Comparison of ENCODE assay signal across 1 cellular context in the genomic region with DNA sequence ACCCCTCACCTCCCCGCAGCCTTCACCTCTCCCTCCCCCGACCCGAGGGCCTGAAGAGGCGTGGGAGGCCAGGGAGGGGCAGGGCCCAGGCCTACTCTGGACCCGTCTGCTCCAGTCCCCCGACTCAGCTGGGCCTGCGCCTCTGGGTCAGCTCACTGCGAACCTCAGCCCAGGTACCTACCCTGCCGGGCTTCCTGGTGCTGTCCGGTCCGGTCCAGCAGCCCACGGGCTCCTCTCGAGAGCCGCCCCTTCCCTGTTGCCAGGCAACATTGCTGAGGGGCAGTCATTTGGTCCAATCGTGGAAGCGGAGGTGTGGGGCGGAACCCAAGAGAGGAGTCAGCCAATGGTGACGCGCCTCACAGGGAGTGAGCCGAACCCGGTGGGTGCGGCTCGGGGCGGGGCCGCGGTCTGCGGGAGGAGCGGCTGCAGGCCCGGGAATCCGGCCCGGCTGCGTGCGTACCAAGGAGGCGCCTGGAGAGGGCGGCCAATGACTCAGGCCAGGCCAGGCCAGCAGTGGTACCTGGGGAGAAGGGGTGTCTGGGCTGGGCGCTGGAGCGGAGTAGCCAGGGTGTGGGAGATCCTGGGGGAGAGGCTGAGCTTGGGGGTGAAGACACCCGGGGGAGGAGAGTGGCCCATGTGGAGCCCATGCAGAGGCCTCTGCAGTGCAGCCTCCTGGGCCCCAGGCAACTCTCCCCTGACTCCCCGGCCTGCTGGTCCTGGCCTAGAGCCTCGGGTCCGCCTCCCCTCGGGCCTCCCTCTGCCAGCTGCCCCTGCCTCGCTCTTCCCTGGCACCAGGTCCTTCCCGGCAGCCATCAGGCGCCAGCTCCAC.
A peak's percentile ranks its signal among the peaks of the same experiment; 100 is the strongest.
TF ChIP-seq lines count a peak whose summit lies in the region.

A gene with protein sequence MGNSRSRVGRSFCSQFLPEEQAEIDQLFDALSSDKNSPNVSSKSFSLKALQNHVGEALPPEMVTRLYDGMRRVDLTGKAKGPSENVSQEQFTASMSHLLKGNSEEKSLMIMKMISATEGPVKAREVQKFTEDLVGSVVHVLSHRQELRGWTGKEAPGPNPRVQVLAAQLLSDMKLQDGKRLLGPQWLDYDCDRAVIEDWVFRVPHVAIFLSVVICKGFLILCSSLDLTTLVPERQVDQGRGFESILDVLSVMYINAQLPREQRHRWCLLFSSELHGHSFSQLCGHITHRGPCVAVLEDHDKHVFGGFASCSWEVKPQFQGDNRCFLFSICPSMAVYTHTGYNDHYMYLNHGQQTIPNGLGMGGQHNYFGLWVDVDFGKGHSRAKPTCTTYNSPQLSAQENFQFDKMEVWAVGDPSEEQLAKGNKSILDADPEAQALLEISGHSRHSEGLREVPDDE (minus strand): TSS at position 240 of the 829 bp plus-strand sequence. CDS start 6,573 bp downstream, outside the sequence.

TF ChIP-seq in HepG2, 621 proteins besides CTCF, POLR2A, EP300 and RAD21 (continued from another document and continues in another):
- TF ChIP-seq, protein P1, sequence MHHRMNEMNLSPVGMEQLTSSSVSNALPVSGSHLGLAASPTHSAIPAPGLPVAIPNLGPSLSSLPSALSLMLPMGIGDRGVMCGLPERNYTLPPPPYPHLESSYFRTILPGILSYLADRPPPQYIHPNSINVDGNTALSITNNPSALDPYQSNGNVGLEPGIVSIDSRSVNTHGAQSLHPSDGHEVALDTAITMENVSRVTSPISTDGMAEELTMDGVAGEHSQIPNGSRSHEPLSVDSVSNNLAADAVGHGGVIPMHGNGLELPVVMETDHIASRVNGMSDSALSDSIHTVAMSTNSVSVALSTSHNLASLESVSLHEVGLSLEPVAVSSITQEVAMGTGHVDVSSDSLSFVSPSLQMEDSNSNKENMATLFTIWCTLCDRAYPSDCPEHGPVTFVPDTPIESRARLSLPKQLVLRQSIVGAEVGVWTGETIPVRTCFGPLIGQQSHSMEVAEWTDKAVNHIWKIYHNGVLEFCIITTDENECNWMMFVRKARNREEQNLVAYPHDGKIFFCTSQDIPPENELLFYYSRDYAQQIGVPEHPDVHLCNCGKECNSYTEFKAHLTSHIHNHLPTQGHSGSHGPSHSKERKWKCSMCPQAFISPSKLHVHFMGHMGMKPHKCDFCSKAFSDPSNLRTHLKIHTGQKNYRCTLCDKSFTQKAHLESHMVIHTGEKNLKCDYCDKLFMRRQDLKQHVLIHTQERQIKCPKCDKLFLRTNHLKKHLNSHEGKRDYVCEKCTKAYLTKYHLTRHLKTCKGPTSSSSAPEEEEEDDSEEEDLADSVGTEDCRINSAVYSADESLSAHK (CRISPR knock-in tag; IDR thresholded peaks at IDR 0.05; ENCODE audit: borderline replicate concordance): no peak
- TF ChIP-seq ZNF207 (IDR thresholded peaks at IDR 0.05; ENCODE audit: borderline replicate concordance) (no peak), MLLT10 (CRISPR knock-in tag; IDR thresholded peaks at IDR 0.05) (no peak), ZNF451 (CRISPR knock-in tag; IDR thresholded peaks at IDR 0.05) (peak; percentile 49; the same call in 1 of the 2 replicates), CREB1 (IDR thresholded peaks at IDR 0.05) (peak; percentile 85), CREB1 (CRISPR knock-in tag; IDR thresholded peaks at IDR 0.05) (no peak), EHMT2 (IDR thresholded peaks at IDR 0.05; ENCODE audit: borderline replicate concordance, low read depth, low read length) (no peak), HOXA3 (CRISPR knock-in tag; IDR thresholded peaks at IDR 0.05) (peak; percentile 40; the same call in 1 of the 2 replicates), ZNF605 (CRISPR knock-in tag; IDR thresholded peaks at IDR 0.05) (peak; percentile 86), HNRNPK (IDR thresholded peaks at IDR 0.05; ENCODE audit: low read depth, low read length, poor library complexity, severe bottlenecking) (peak; percentile 50), ZNF383 (CRISPR knock-in tag; IDR thresholded peaks at IDR 0.05; ENCODE audit: borderline replicate concordance) (no peak), ZNF12 (CRISPR knock-in tag; IDR thresholded peaks at IDR 0.05) (no peak), STAT5B (CRISPR knock-in tag; IDR thresholded peaks at IDR 0.05) (no peak), SKI (IDR thresholded peaks at IDR 0.05; ENCODE audit: partially characterized antibody) (peak; percentile 8), CC2D1A (CRISPR knock-in tag; IDR thresholded peaks at IDR 0.05) (no peak), CBX1 (IDR thresholded peaks at IDR 0.05; ENCODE audit: low read depth) (peak; percentile 25), ZNF761 (CRISPR knock-in tag; conservative IDR thresholded peaks at IDR 0.05) (no peak), ZNF589 (CRISPR knock-in tag; conservative IDR thresholded peaks at IDR 0.05) (no peak), TCF12 (IDR thresholded peaks at IDR 0.05) (no peak), TCF12 (CRISPR knock-in tag; IDR thresholded peaks at IDR 0.05) (peak; percentile 90; the same call in 1 of the 2 replicates), ZFP36 (IDR thresholded peaks at IDR 0.05; ENCODE audit: borderline replicate concordance, low read depth, low read length, partially characterized antibody) (no peak)
- TF ChIP-seq, protein P2, sequence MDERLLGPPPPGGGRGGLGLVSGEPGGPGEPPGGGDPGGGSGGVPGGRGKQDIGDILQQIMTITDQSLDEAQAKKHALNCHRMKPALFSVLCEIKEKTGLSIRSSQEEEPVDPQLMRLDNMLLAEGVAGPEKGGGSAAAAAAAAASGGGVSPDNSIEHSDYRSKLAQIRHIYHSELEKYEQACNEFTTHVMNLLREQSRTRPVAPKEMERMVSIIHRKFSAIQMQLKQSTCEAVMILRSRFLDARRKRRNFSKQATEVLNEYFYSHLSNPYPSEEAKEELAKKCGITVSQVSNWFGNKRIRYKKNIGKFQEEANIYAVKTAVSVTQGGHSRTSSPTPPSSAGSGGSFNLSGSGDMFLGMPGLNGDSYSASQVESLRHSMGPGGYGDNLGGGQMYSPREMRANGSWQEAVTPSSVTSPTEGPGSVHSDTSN (CRISPR knock-in tag; IDR thresholded peaks at IDR 0.05): peak; percentile 100
- TF ChIP-seq, protein P3, sequence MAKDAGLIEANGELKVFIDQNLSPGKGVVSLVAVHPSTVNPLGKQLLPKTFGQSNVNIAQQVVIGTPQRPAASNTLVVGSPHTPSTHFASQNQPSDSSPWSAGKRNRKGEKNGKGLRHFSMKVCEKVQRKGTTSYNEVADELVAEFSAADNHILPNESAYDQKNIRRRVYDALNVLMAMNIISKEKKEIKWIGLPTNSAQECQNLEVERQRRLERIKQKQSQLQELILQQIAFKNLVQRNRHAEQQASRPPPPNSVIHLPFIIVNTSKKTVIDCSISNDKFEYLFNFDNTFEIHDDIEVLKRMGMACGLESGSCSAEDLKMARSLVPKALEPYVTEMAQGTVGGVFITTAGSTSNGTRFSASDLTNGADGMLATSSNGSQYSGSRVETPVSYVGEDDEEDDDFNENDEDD (CRISPR knock-in tag; IDR thresholded peaks at IDR 0.05; ENCODE audit: borderline replicate concordance): no peak; the same call in 1 of the 2 replicates
- TF ChIP-seq, protein P4, sequence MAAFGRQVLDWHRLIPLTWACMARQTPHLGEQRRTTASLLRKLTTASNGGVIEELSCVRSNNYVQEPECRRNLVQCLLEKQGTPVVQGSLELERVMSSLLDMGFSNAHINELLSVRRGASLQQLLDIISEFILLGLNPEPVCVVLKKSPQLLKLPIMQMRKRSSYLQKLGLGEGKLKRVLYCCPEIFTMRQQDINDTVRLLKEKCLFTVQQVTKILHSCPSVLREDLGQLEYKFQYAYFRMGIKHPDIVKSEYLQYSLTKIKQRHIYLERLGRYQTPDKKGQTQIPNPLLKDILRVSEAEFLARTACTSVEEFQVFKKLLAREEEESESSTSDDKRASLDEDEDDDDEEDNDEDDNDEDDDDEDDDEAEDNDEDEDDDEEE (CRISPR knock-in tag; IDR thresholded peaks at IDR 0.05): peak; percentile 76; the same call in 1 of the 2 replicates
- TF ChIP-seq, protein P5, sequence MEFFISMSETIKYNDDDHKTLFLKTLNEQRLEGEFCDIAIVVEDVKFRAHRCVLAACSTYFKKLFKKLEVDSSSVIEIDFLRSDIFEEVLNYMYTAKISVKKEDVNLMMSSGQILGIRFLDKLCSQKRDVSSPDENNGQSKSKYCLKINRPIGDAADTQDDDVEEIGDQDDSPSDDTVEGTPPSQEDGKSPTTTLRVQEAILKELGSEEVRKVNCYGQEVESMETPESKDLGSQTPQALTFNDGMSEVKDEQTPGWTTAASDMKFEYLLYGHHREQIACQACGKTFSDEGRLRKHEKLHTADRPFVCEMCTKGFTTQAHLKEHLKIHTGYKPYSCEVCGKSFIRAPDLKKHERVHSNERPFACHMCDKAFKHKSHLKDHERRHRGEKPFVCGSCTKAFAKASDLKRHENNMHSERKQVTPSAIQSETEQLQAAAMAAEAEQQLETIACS (CRISPR knock-in tag; IDR thresholded peaks at IDR 0.05): peak; percentile 20; the same call in 1 of the 2 replicates
- TF ChIP-seq, protein P6, sequence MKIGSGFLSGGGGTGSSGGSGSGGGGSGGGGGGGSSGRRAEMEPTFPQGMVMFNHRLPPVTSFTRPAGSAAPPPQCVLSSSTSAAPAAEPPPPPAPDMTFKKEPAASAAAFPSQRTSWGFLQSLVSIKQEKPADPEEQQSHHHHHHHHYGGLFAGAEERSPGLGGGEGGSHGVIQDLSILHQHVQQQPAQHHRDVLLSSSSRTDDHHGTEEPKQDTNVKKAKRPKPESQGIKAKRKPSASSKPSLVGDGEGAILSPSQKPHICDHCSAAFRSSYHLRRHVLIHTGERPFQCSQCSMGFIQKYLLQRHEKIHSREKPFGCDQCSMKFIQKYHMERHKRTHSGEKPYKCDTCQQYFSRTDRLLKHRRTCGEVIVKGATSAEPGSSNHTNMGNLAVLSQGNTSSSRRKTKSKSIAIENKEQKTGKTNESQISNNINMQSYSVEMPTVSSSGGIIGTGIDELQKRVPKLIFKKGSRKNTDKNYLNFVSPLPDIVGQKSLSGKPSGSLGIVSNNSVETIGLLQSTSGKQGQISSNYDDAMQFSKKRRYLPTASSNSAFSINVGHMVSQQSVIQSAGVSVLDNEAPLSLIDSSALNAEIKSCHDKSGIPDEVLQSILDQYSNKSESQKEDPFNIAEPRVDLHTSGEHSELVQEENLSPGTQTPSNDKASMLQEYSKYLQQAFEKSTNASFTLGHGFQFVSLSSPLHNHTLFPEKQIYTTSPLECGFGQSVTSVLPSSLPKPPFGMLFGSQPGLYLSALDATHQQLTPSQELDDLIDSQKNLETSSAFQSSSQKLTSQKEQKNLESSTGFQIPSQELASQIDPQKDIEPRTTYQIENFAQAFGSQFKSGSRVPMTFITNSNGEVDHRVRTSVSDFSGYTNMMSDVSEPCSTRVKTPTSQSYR (CRISPR knock-in tag; IDR thresholded peaks at IDR 0.05; ENCODE audit: borderline replicate concordance): 0 out of 2 replicates have a peak, but pooled peaks have one; percentile 4
- TF ChIP-seq, protein P7, sequence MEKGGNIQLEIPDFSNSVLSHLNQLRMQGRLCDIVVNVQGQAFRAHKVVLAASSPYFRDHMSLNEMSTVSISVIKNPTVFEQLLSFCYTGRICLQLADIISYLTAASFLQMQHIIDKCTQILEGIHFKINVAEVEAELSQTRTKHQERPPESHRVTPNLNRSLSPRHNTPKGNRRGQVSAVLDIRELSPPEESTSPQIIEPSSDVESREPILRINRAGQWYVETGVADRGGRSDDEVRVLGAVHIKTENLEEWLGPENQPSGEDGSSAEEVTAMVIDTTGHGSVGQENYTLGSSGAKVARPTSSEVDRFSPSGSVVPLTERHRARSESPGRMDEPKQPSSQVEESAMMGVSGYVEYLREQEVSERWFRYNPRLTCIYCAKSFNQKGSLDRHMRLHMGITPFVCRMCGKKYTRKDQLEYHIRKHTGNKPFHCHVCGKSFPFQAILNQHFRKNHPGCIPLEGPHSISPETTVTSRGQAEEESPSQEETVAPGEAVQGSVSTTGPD (CRISPR knock-in tag; IDR thresholded peaks at IDR 0.05): no peak
- TF ChIP-seq, protein P8, sequence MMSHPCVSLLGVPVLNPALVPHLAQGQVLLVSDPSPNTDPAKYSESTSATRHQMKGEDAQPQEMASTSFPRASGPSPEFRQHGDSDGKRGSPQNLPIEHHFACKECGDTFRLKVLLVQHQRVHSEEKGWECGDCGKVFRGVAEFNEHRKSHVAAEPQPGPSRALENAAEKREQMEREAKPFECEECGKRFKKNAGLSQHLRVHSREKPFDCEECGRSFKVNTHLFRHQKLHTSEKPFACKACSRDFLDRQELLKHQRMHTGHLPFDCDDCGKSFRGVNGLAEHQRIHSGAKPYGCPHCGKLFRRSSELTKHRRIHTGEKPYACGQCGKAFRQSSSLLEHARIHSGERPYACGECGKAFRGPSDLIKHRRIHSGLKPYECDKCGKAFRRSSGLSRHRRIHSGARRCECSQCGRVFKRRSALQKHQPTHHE (CRISPR knock-in tag; IDR thresholded peaks at IDR 0.05; ENCODE audit: borderline replicate concordance): no peak
- TF ChIP-seq, protein P9, sequence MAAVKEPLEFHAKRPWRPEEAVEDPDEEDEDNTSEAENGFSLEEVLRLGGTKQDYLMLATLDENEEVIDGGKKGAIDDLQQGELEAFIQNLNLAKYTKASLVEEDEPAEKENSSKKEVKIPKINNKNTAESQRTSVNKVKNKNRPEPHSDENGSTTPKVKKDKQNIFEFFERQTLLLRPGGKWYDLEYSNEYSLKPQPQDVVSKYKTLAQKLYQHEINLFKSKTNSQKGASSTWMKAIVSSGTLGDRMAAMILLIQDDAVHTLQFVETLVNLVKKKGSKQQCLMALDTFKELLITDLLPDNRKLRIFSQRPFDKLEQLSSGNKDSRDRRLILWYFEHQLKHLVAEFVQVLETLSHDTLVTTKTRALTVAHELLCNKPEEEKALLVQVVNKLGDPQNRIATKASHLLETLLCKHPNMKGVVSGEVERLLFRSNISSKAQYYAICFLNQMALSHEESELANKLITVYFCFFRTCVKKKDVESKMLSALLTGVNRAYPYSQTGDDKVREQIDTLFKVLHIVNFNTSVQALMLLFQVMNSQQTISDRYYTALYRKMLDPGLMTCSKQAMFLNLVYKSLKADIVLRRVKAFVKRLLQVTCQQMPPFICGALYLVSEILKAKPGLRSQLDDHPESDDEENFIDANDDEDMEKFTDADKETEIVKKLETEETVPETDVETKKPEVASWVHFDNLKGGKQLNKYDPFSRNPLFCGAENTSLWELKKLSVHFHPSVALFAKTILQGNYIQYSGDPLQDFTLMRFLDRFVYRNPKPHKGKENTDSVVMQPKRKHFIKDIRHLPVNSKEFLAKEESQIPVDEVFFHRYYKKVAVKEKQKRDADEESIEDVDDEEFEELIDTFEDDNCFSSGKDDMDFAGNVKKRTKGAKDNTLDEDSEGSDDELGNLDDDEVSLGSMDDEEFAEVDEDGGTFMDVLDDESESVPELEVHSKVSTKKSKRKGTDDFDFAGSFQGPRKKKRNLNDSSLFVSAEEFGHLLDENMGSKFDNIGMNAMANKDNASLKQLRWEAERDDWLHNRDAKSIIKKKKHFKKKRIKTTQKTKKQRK (IDR thresholded peaks at IDR 0.05; ENCODE audit: low read length): no peak
- TF ChIP-seq, protein P10, sequence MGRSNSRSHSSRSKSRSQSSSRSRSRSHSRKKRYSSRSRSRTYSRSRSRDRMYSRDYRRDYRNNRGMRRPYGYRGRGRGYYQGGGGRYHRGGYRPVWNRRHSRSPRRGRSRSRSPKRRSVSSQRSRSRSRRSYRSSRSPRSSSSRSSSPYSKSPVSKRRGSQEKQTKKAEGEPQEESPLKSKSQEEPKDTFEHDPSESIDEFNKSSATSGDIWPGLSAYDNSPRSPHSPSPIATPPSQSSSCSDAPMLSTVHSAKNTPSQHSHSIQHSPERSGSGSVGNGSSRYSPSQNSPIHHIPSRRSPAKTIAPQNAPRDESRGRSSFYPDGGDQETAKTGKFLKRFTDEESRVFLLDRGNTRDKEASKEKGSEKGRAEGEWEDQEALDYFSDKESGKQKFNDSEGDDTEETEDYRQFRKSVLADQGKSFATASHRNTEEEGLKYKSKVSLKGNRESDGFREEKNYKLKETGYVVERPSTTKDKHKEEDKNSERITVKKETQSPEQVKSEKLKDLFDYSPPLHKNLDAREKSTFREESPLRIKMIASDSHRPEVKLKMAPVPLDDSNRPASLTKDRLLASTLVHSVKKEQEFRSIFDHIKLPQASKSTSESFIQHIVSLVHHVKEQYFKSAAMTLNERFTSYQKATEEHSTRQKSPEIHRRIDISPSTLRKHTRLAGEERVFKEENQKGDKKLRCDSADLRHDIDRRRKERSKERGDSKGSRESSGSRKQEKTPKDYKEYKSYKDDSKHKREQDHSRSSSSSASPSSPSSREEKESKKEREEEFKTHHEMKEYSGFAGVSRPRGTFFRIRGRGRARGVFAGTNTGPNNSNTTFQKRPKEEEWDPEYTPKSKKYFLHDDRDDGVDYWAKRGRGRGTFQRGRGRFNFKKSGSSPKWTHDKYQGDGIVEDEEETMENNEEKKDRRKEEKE (IDR thresholded peaks at IDR 0.05): no peak
